Comparison of ENCODE assay signal across 1 cellular context in genomic region chr1:200075522-200075921, GRCh38.
TF ChIP-seq lines count a peak whose summit lies in the region.

No MANE protein-coding gene starts in this region.

TF ChIP-seq in A549, 52 proteins besides CTCF, POLR2A, EP300 and RAD21 (continued from another document):
- TF ChIP-seq, protein P1, sequence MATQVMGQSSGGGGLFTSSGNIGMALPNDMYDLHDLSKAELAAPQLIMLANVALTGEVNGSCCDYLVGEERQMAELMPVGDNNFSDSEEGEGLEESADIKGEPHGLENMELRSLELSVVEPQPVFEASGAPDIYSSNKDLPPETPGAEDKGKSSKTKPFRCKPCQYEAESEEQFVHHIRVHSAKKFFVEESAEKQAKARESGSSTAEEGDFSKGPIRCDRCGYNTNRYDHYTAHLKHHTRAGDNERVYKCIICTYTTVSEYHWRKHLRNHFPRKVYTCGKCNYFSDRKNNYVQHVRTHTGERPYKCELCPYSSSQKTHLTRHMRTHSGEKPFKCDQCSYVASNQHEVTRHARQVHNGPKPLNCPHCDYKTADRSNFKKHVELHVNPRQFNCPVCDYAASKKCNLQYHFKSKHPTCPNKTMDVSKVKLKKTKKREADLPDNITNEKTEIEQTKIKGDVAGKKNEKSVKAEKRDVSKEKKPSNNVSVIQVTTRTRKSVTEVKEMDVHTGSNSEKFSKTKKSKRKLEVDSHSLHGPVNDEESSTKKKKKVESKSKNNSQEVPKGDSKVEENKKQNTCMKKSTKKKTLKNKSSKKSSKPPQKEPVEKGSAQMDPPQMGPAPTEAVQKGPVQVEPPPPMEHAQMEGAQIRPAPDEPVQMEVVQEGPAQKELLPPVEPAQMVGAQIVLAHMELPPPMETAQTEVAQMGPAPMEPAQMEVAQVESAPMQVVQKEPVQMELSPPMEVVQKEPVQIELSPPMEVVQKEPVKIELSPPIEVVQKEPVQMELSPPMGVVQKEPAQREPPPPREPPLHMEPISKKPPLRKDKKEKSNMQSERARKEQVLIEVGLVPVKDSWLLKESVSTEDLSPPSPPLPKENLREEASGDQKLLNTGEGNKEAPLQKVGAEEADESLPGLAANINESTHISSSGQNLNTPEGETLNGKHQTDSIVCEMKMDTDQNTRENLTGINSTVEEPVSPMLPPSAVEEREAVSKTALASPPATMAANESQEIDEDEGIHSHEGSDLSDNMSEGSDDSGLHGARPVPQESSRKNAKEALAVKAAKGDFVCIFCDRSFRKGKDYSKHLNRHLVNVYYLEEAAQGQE (IDR thresholded peaks at IDR 0.05), result no peak
- TF ChIP-seq HOXA7 (CRISPR knock-in tag; IDR thresholded peaks at IDR 0.05) (no peak), HEYL (CRISPR knock-in tag; IDR thresholded peaks at IDR 0.05) (no peak), HOXB5 (CRISPR knock-in tag; IDR thresholded peaks at IDR 0.05) (no peak), NFE2L2 (conservative IDR thresholded peaks at IDR 0.05; ENCODE audit: low read length) (no peak), GATA3 (IDR thresholded peaks at IDR 0.05; ENCODE audit: borderline replicate concordance) (no peak)
